In genomic region chr7:129896568-129897382, GRCh38 we compare ENCODE assay signal across 19 cellular contexts. TPM values are rescaled to one million over a fixed set of nuclear protein-coding genes. Genes with fewer than 3 reads are reported as not detected.
DNase-seq lines count a peak whose midpoint lies in the region; ATAC-seq and TF ChIP-seq lines count a peak whose summit lies in the region.
"Had no signal": no experiment of that assay in that cellular context is flagged by ENCODE, and none has a peak within 500 bp of the region (broad histone marks: within the 10 kb centered on the region; RNA-seq: fewer than 3 reads in every experiment).

No MANE protein-coding gene starts in this region.

- no peak overlapping the region for H3K4me3 ChIP-seq in OCI-LY7 (ENCODE audit: low read depth, low read length, poor library complexity, severe bottlenecking)
- H3K4me3 ChIP-seq: cardiac muscle cell, left lung, SK-N-MC, tibial nerve had no signal

- H3K9me3 Mint-ChIP-seq in chondrocyte (ENCODE audit: low read depth) = no peaks in the 10 kb centered on the region
- H3K9me3 Mint-ChIP-seq in CD4-positive, alpha-beta T cell = no peaks in the 10 kb centered on the region
- H3K9me3 Mint-ChIP-seq: activated naive CD8-positive, alpha-beta T cell treated with anti-CD3 and anti-CD28 coated beads, Interleukin-2, amount 10 ng/mL, durations not matched to agents 7 days and 5 days; activated T-cell treated with anti-CD3 and anti-CD28 coated beads, Interleukin-2, amount 50 U/mL, for 24 hours; stimulated activated memory B cell treated with anti-CD40 and anti-IgM and Interleukin-4, amounts not matched to agents 10 μg/mL and 1 μg/mL and 100 μg/mL, for 72 hours had no signal

- H3K27me3 Mint-ChIP-seq in chondrocyte (ENCODE audit: low read depth) = no peaks in the 10 kb centered on the region
- H3K27me3 Mint-ChIP-seq in CD4-positive, alpha-beta T cell = no peaks in the 10 kb centered on the region
- H3K27me3 Mint-ChIP-seq: activated naive CD8-positive, alpha-beta T cell treated with anti-CD3 and anti-CD28 coated beads, Interleukin-2, amount 10 ng/mL, durations not matched to agents 7 days and 5 days; activated T-cell treated with anti-CD3 and anti-CD28 coated beads, Interleukin-2, amount 50 U/mL, for 24 hours; stimulated activated memory B cell treated with anti-CD40 and anti-IgM and Interleukin-4, amounts not matched to agents 10 μg/mL and 1 μg/mL and 100 μg/mL, for 72 hours had no signal

- no peaks in the 10 kb centered on the region for H3K9me2 ChIP-seq in OCI-LY7 (ENCODE audit: insufficient read depth, low read length)

- H3K4me1 ChIP-seq in OCI-LY7 (ENCODE audit: insufficient read depth, low read length, poor library complexity, severe bottlenecking) = no peaks in the 10 kb centered on the region
- H3K4me1 ChIP-seq: left lung had no signal

- no peak overlapping the region for H3K4me3 Mint-ChIP-seq in chondrocyte (ENCODE audit: unreplicated experiment)
- no peak overlapping the region for H3K4me3 Mint-ChIP-seq in CD4-positive, alpha-beta T cell
- H3K4me3 Mint-ChIP-seq: activated naive CD8-positive, alpha-beta T cell treated with anti-CD3 and anti-CD28 coated beads, Interleukin-2, amount 10 ng/mL, durations not matched to agents 7 days and 5 days; activated T-cell treated with anti-CD3 and anti-CD28 coated beads, Interleukin-2, amount 50 U/mL, for 24 hours; stimulated activated memory B cell treated with anti-CD40 and anti-IgM and Interleukin-4, amounts not matched to agents 10 μg/mL and 1 μg/mL and 100 μg/mL, for 72 hours had no signal

- CTCF ChIA-PET in CD4-positive, alpha-beta T cell (lab: Charles Lee) = interaction anchor here (0.7 kb wide), 1 partner anchor 215 kb away, joined by 3 read pairs; no protein-coding TSS in a partner anchor
- CTCF ChIA-PET in OCI-LY7 (lab: Charles Lee; ENCODE audit: unreplicated experiment) = interaction anchor here (0.6 kb wide), 2 partner anchors 10 to 1205 kb away, joined by 5 to 10 read pairs; no protein-coding TSS in a partner anchor

- intact Hi-C loops in CD4-positive, alpha-beta T cell (cut with DNase I, micrococcal nuclease) = no loop called here
- intact Hi-C loops in OCI-LY7 (cut with micrococcal nuclease; ENCODE audit: unreplicated experiment) = no loop called here

- H2AFZ ChIP-seq in OCI-LY7 (ENCODE audit: low read length) = no peak overlapping the region

- H3K36me3 Mint-ChIP-seq in chondrocyte (ENCODE audit: low read depth) = peaks cover 16% of the 10 kb centered on the region
- peaks cover 62% of the 10 kb centered on the region for H3K36me3 Mint-ChIP-seq in CD4-positive, alpha-beta T cell (ENCODE audit: low read depth)

- H3K36me3 ChIP-seq in OCI-LY7 (ENCODE audit: insufficient read depth, low read length) = no peaks in the 10 kb centered on the region

- H4K20me1 ChIP-seq in OCI-LY7 (ENCODE audit: insufficient read depth, low read length) = no peaks in the 10 kb centered on the region; the same call in 1 of the 2 replicates

- no peak overlapping the region for H3K4me2 ChIP-seq in OCI-LY7 (ENCODE audit: low read length)

- DNase-seq in ELR (ENCODE audit: low read depth) (peak; percentile 59), M059J (ENCODE audit: low read depth) (peak; percentile 58), chondrocyte (ENCODE audit: low spot score) (no peak), renal cortical epithelial cell (ENCODE audit: low read depth) (peak; percentile 87), OCI-LY7 (ENCODE audit: low spot score) (no peak), GM13976 (ENCODE audit: low spot score) (no peak)
- no peak for DNase-seq in CD4-positive, alpha-beta T cell
- DNase-seq: activated naive CD8-positive, alpha-beta T cell treated with anti-CD3 and anti-CD28 coated beads, Interleukin-2, amount 10 ng/mL, durations not matched to agents 7 days and 5 days; activated T-cell treated with anti-CD3 and anti-CD28 coated beads, Interleukin-2, amount 50 U/mL, for 24 hours; DMS153; left lung; NCI-H1694 treated with DMSO at 0.1 percent for 48 hours; NCI-H446 treated with DMSO at 0.1 percent for 48 hours; posterior cingulate gyrus had no signal

- H3K9me3 ChIP-seq in CD4-positive, alpha-beta T cell (ENCODE audit: control insufficient read depth, low read length) = no peaks in the 10 kb centered on the region
- H3K9me3 ChIP-seq in OCI-LY7 (ENCODE audit: low read length) = no peaks in the 10 kb centered on the region
- H3K9me3 ChIP-seq: left lung, tibial nerve had no signal

- H3K79me2 ChIP-seq in OCI-LY7 (ENCODE audit: insufficient read depth, low read depth, low read length) = no peaks in the 10 kb centered on the region

- H3K27me3 ChIP-seq in CD4-positive, alpha-beta T cell (ENCODE audit: control insufficient read depth, insufficient read depth, low read length) = no peaks in the 10 kb centered on the region
- H3K27me3 ChIP-seq: cardiac muscle cell, left lung, tibial nerve had no signal

- POLR2A ChIA-PET in CD4-positive, alpha-beta T cell (lab: Charles Lee) = no interaction called here
- POLR2A ChIA-PET in OCI-LY7 (lab: Charles Lee) = interaction anchor here (0.5 to 0.7 kb wide), 2 partner anchors 28 to 52 kb away, joined by 3 read pairs; no protein-coding TSS in a partner anchor

- no peak for TF ChIP-seq CTCF in chondrocyte (IDR thresholded peaks at IDR 0.05)
- TF ChIP-seq CTCF in CD4-positive, alpha-beta T cell (IDR thresholded peaks at IDR 0.05) = no peak
- TF ChIP-seq CTCF in OCI-LY7 (conservative IDR thresholded peaks at IDR 0.05; ENCODE audit: low read length) = no peak
- TF ChIP-seq CTCF in GM13976 (IDR thresholded peaks at IDR 0.05; ENCODE audit: borderline replicate concordance, control extremely low read depth, extremely low read depth, insufficient read depth, missing control alignments) = no peak

- H3K4me1 Mint-ChIP-seq in chondrocyte (ENCODE audit: low read depth) = peaks cover 57% of the 10 kb centered on the region
- H3K4me1 Mint-ChIP-seq in CD4-positive, alpha-beta T cell (ENCODE audit: low read depth) = peaks cover 54% of the 10 kb centered on the region

- BruUV-seq in OCI-LY7 (replicated peaks; lab: Mats Ljungman, UMichigan) = no TSS peak

- in situ Hi-C loops in GM13976 (cut with MboI; ENCODE audit: low sequenced_read_pairs, unreplicated experiment) = no loop called here

- ATAC-seq in CD4-positive, alpha-beta T cell (ENCODE audit: poor library complexity) = no peak
- no peak for ATAC-seq in GM19324 (IDR thresholded peaks at IDR 0.05; ENCODE audit: low FRiP score, unreplicated experiment)
- ATAC-seq: left lung; stimulated activated memory B cell treated with anti-CD40 and anti-IgM and Interleukin-4, amounts not matched to agents 10 μg/mL and 1 μg/mL and 100 μg/mL, for 72 hours had no signal

- H3K27ac ChIP-seq in CD4-positive, alpha-beta T cell (ENCODE audit: low read depth, low read length) = no peak overlapping the region
- H3K27ac ChIP-seq in OCI-LY7 (ENCODE audit: low read depth, low read length, poor library complexity, severe bottlenecking) = no peak overlapping the region
- H3K27ac ChIP-seq: left lung, SK-N-MC, tibial nerve had no signal

- H3K27ac Mint-ChIP-seq in chondrocyte (ENCODE audit: unreplicated experiment) = peak overlapping the region; percentile 50
- H3K27ac Mint-ChIP-seq in CD4-positive, alpha-beta T cell = no peak overlapping the region
- H3K27ac Mint-ChIP-seq: activated naive CD8-positive, alpha-beta T cell treated with anti-CD3 and anti-CD28 coated beads, Interleukin-2, amount 10 ng/mL, durations not matched to agents 7 days and 5 days; activated T-cell treated with anti-CD3 and anti-CD28 coated beads, Interleukin-2, amount 50 U/mL, for 24 hours; stimulated activated memory B cell treated with anti-CD40 and anti-IgM and Interleukin-4, amounts not matched to agents 10 μg/mL and 1 μg/mL and 100 μg/mL, for 72 hours had no signal

RNA-seq across cellular contexts. Expression of gene UBE2H, which starts 56.0 kb away (rescaled TPM):
- total RNA-seq in M059J (2014; rRNA removed; shearing (Covaris generic)) = 60.5 and 98.3 TPM in 2 replicates
- total RNA-seq in chondrocyte (137 to 172 TPM (median 167 TPM) in 3 replicates), renal cortical epithelial cell (126 and 201 TPM in 2 replicates), OCI-LY7 (2022) (35.3 and 41.4 TPM in 2 replicates)
- 10 to 100 TPM; 52.1 to 52.5 TPM for total RNA-seq in CD4-positive, alpha-beta T cell
- total RNA-seq in OCI-LY7 (2014; rRNA removed; shearing (Covaris generic)) = 12.7 and 15.0 TPM in 2 replicates

Comparison
In these comparisons a context has a peak if more than half of its experiments do, and no peak if none do; other contexts are left out.
1. DNase-seq: peak in ELR (single experiment), M059J (single experiment) and renal cortical epithelial cell (single experiment); none in chondrocyte (single experiment), CD4-positive, alpha-beta T cell (0 of 10), OCI-LY7 (single experiment) and GM13976 (single experiment).